In the genomic region with DNA sequence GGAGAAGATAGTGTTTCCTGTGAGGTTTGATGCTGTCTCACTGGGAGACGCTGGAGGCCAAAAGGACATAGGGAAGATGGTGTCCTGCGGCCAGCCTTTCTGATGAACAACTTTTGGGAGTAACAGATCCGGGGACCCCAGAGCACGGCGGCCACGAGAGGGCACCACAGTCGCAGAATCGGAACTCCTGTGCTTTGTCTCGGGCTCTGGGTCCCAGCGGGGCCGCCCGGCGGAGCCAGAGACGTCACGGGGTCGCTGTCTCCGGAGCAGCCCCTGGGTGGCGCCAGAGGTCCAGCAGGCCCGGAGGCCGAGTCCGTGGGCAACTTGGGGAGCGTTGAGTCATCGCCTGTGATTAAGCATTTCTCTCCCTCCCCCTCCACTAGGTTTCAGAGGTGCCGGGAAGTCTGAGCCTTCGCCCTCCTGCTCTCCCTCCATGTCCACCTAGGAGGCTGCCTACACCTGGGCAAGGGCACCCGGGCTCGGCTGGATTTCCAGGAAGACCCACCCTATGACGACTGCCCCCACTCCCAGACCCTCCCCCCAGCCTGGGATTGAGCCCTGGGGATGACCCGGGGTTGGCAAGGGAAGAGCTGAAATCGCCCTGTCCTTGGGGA, we compare ENCODE assay signal across 1 cellular context.
A peak's percentile ranks its signal among the peaks of the same experiment; 100 is the strongest.
TF ChIP-seq lines count a peak whose summit lies in the region.

No MANE protein-coding gene starts in this region.

TF ChIP-seq in IMR-90, 13 proteins besides CTCF, POLR2A, EP300 and RAD21 (continued from another document):
- peak; percentile 95 for TF ChIP-seq MAZ (IDR thresholded peaks at IDR 0.05; ENCODE audit: borderline replicate concordance, low read depth, low read length)
- TF ChIP-seq MAFK (IDR thresholded peaks at IDR 0.05; ENCODE audit: low read depth, low read length) = peak; percentile 28; the same call in 1 of the 2 replicates
- peak; percentile 53 for TF ChIP-seq RCOR1 (IDR thresholded peaks at IDR 0.05; ENCODE audit: insufficient replicate concordance, low read length)
- no peak; the same call in 1 of the 2 replicates for TF ChIP-seq CHD1 (IDR thresholded peaks at IDR 0.05; ENCODE audit: low read depth, low read length)
